Comparison of ENCODE assay signal across 12 cellular contexts in genomic region chr11:61141601-61142028, GRCh38. TPM values are rescaled to one million over a fixed set of nuclear protein-coding genes. Genes with fewer than 3 reads are reported as not detected.
DNase-seq lines count a peak whose midpoint lies in the region; ATAC-seq, FAIRE-seq and TF ChIP-seq lines count a peak whose summit lies in the region.
"Had no signal": no experiment of that assay in that cellular context is flagged by ENCODE, and none has a peak within 500 bp of the region (broad histone marks: within the 10 kb centered on the region; RNA-seq: fewer than 3 reads in every experiment).

No MANE protein-coding gene starts in this region.

- no peak overlapping the region for H2BK120ac ChIP-seq in H9 (ENCODE audit: low read depth, low read length, poor library complexity, severe bottlenecking)

- peaks cover 4 to 14% (median 10%) of the 10 kb centered on the region in 3 experiments; a peak in 6 of 7 replicates for H3K36me3 Mint-ChIP-seq in H9 (ENCODE audit: insufficient read depth in 1 of 3, low read depth in 3 of 3)

- H3K4me2 ChIP-seq in A549 (no peak overlapping the region), H9 (ENCODE audit: insufficient read depth, insufficient read length, low read length) (no peak overlapping the region)

- no peaks in the 10 kb centered on the region for H3K4me1 ChIP-seq in A549
- no peaks in the 10 kb centered on the region for H3K4me1 ChIP-seq in H9 (ENCODE audit: insufficient read depth, low read length)

- no peak overlapping the region; the same call in 1 of the 2 replicates for H3K14ac ChIP-seq in H9 (ENCODE audit: insufficient read depth, low read length)

- no peak overlapping the region for H3K23ac ChIP-seq in H9 (ENCODE audit: insufficient read length, low read depth, low read length)

- no peak overlapping the region for H2BK12ac ChIP-seq in H9 (ENCODE audit: insufficient read length, low read depth, low read length)

- H3K9ac ChIP-seq in H9 (ENCODE audit: extremely low read depth, insufficient read length, low read length), result no peak overlapping the region
- H3K9ac ChIP-seq: parathyroid adenoma had no signal

- H3K9me3 ChIP-seq in A549, result no peaks in the 10 kb centered on the region
- no peaks in the 10 kb centered on the region for H3K9me3 ChIP-seq in H9 (ENCODE audit: control insufficient read depth, low read depth, low read length)

- H3K27ac Mint-ChIP-seq in H9, result no peak overlapping the region

- no peak for TF ChIP-seq CTCF in A549 (IDR thresholded peaks at IDR 0.05)
- 0 out of 3 replicates have a peak, but pooled peaks have one; percentile 17 for TF ChIP-seq CTCF in H9 (conservative IDR thresholded peaks at IDR 0.05)

- no peak for TF ChIP-seq RAD21 in A549 (conservative IDR thresholded peaks at IDR 0.05 in 1 of 2, IDR thresholded peaks at IDR 0.05 in 1 of 2)

- no peak overlapping the region for H3K4ac ChIP-seq in H9 (ENCODE audit: low read depth, low read length)

- H4K20me1 ChIP-seq in H9 (ENCODE audit: control insufficient read depth, insufficient read depth, insufficient read length), result no peaks in the 10 kb centered on the region

- H3K79me2 ChIP-seq in H9 (ENCODE audit: insufficient read depth, low read length), result no peaks in the 10 kb centered on the region

- no peak for TF ChIP-seq POLR2A in A549 (IDR thresholded peaks at IDR 0.05; ENCODE audit: low read length)

- no peak for DNase-seq in A549 (ENCODE audit: low read depth in 1 of 2, low spot score in 1 of 2)
- no peak for DNase-seq in H9
- DNase-seq in NCI-H510A (lab: John Stamatoyannopoulos, UW), result peak; percentile 98
- peak; percentile 61 for DNase-seq in iPS-NIHi11 (ENCODE audit: low spot score)
- no peak for DNase-seq in kidney glomerular epithelial cell (lab: John Stamatoyannopoulos, UW)
- DNase-seq: activated T-cell treated with anti-CD3 and anti-CD28 coated beads, Interleukin-2, amount 50 U/mL, for 4 hours; KBM-7 had no signal

- peaks cover 7 to 23% of the 10 kb centered on the region in 2 experiments; a peak in 3 of 4 replicates for H3K4me1 Mint-ChIP-seq in H9

- no peaks in the 10 kb centered on the region for H3K79me1 ChIP-seq in H9 (ENCODE audit: insufficient read depth, low read depth, low read length, poor library complexity, severe bottlenecking)

- no peak overlapping the region for H3K18ac ChIP-seq in H9 (ENCODE audit: insufficient read length, low read depth, low read length)

- CTCF ChIA-PET in A549 (lab: Yijun Ruan, JAX), result interaction anchor here (0.8 to 1.0 kb wide), 4 partner anchors 9 to 46 kb away, joined by 3 to 5 read pairs (median 4); no protein-coding TSS in a partner anchor

- no peak overlapping the region for H4K91ac ChIP-seq in H9 (ENCODE audit: insufficient read length, low read depth, low read length)

- no peak for TF ChIP-seq EP300 in A549 (IDR thresholded peaks at IDR 0.05)

- H3K27ac ChIP-seq in A549 (no peak overlapping the region), H9 (ENCODE audit: insufficient read length, low read depth, low read length) (no peak overlapping the region)
- H3K27ac ChIP-seq: parathyroid adenoma, SK-N-MC had no signal

- FAIRE-seq in A549 (lab: Jason Lieb, UNC), result no peak

- WGBS in A549 (ENCODE audit: missing lambda C conversion rate), result 79% methylated on average over 9 of the region's 10 CpGs
- WGBS in H9 (ENCODE audit: extremely low coverage, insufficient read length, low lambda C conversion rate), result no CpG with 5 or more reads among the region's 10 CpGs

- no peaks in the 10 kb centered on the region for H3K27me3 Mint-ChIP-seq in H9 (ENCODE audit: low read depth)

- H2AFZ ChIP-seq in H9 (ENCODE audit: low read length), result no peak overlapping the region
- H2AFZ ChIP-seq: parathyroid adenoma had no signal

- no peak overlapping the region for H3K56ac ChIP-seq in H9 (ENCODE audit: insufficient read length, low read depth, low read length)

- no peaks in the 10 kb centered on the region for H3K27me3 ChIP-seq in H9 (ENCODE audit: insufficient read depth, low read length)

- no peak overlapping the region for H3T11ph ChIP-seq in H9 (ENCODE audit: low read length)

- H2AK5ac ChIP-seq in H9 (ENCODE audit: insufficient read length, low read length), result no peak overlapping the region

- no peak overlapping the region for H3K4me3 ChIP-seq in A549
- H3K4me3 ChIP-seq: SK-N-MC had no signal

- no peak overlapping the region for H2BK5ac ChIP-seq in H9 (ENCODE audit: insufficient read length, low read length)

- H4K5ac ChIP-seq in H9 (ENCODE audit: insufficient read length, low read depth, low read length), result no peak overlapping the region

- no peak overlapping the region for H2BK15ac ChIP-seq in H9 (ENCODE audit: low read depth, low read length)

- H3K4me3 Mint-ChIP-seq in H9, result no peak overlapping the region
- H3K4me3 Mint-ChIP-seq: activated T-cell treated with anti-CD3 and anti-CD28 coated beads, Interleukin-2, amount 50 U/mL, for 4 hours had no signal

- H3K9me3 Mint-ChIP-seq in H9, result no peaks in the 10 kb centered on the region
- H3K9me3 Mint-ChIP-seq: activated T-cell treated with anti-CD3 and anti-CD28 coated beads, Interleukin-2, amount 50 U/mL, for 4 hours had no signal

- H3K23me2 ChIP-seq in H9 (ENCODE audit: insufficient read length, low read depth, low read length, poor library complexity, severe bottlenecking), result no peaks in the 10 kb centered on the region

- H2BK20ac ChIP-seq in H9 (ENCODE audit: low read depth, low read length, poor library complexity, severe bottlenecking), result no peak overlapping the region

- POLR2A ChIA-PET in A549 (lab: Yijun Ruan, JAX), result no interaction called here

- no peak overlapping the region for H4K8ac ChIP-seq in H9 (replicated peaks; ENCODE audit: insufficient read length, low read depth, low read length)

- ATAC-seq in A549 (peak; percentile 37 to 55; a peak in 4 of 6 replicates), GM18498 (IDR thresholded peaks at IDR 0.05; ENCODE audit: unreplicated experiment) (no peak), HG03159 (IDR thresholded peaks at IDR 0.05; ENCODE audit: unreplicated experiment) (no peak), GM19351 (IDR thresholded peaks at IDR 0.05; ENCODE audit: unreplicated experiment) (no peak)
- ATAC-seq: activated T-cell treated with anti-CD3 and anti-CD28 coated beads, Interleukin-2, amount 50 U/mL, for 4 hours had no signal

TF ChIP-seq in A549, 52 proteins besides CTCF, POLR2A, EP300 and RAD21:
- TF ChIP-seq EHMT2 (IDR thresholded peaks at IDR 0.05; ENCODE audit: low read depth), result no peak
- peak; percentile 48 for TF ChIP-seq MAFK (IDR thresholded peaks at IDR 0.05; ENCODE audit: partially characterized antibody)
- TF ChIP-seq JUNB (IDR thresholded peaks at IDR 0.05), result no peak

RNA-seq across cellular contexts. Expression of gene VPS37C, which starts 19.6 kb away (rescaled TPM):
- polyA plus RNA-seq in A549 (2011; rRNA removed) (9.3 and 11.3 TPM in 2 replicates), A549 (2017; fragmentation: RNase III; extraction: RNeasy Plus Mini Kit Qiagen cat#74134 plus additional on column Dnase treatment) (8.9 to 10.9 TPM (median 9.9 TPM) in 3 replicates)
- polyA plus RNA-seq in A549 (2012; cell fraction: cytosol; rRNA removed), result 9.5 and 12.9 TPM in 2 replicates
- 22.1 and 23.6 TPM in 2 replicates for polyA plus RNA-seq in A549 (2012; cell fraction: nucleus; rRNA removed)
- polyA minus RNA-seq in A549 (2011; rRNA and poly(A)+ RNA removed), result 8.0 and 9.2 TPM in 2 replicates
- 17.3 and 19.0 TPM in 2 replicates for total RNA-seq in H9 (2021)

RNA-seq across cellular contexts. Expression of gene CD5, which starts 39.3 kb away (rescaled TPM):
- polyA plus RNA-seq in A549 (2011; rRNA removed), result 0.04 TPM in 1 of 2 replicates, not detected in the other
- not detected in 2 replicates for polyA plus RNA-seq in A549 (2012; cell fraction: cytosol; rRNA removed)
- not detected in 2 replicates for polyA plus RNA-seq in A549 (2012; cell fraction: nucleus; rRNA removed)
- polyA plus RNA-seq in A549 (2017; fragmentation: RNase III; extraction: RNeasy Plus Mini Kit Qiagen cat#74134 plus additional on column Dnase treatment), result not detected in 3 replicates
- polyA minus RNA-seq in A549 (2011; rRNA and poly(A)+ RNA removed), result not detected in 2 replicates
- not detected in 2 replicates for total RNA-seq in H9 (2021)

Comparison
In these comparisons a context has a peak if more than half of its experiments do, and no peak if none do; other contexts are left out.
1. ATAC-seq: peak in A549 (2 of 2); none in GM18498 (single experiment), HG03159 (single experiment) and GM19351 (single experiment).
2. DNase-seq: peak in NCI-H510A (single experiment) and iPS-NIHi11 (single experiment); none in A549 (0 of 2), H9 (single experiment) and kidney glomerular epithelial cell (single experiment).